Comparison of ENCODE assay signal across 8 cellular contexts in genomic region chr7:151168022-151168786, GRCh38. TPM values are rescaled to one million over a fixed set of nuclear protein-coding genes. Genes with fewer than 3 reads are reported as not detected.
DNase-seq lines count a peak whose midpoint lies in the region; ATAC-seq and TF ChIP-seq lines count a peak whose summit lies in the region.

No MANE protein-coding gene starts in this region.

- ATAC-seq in esophagus mucosa (peak; percentile 59), GM21717 (IDR thresholded peaks at IDR 0.05; ENCODE audit: unreplicated experiment) (no peak)

- H3K36me3 ChIP-seq in osteoblast (ENCODE audit: insufficient read depth, low read length) (no peaks in the 10 kb centered on the region), urinary bladder (ENCODE audit: insufficient read depth) (no peaks in the 10 kb centered on the region)

- H3K9me3 ChIP-seq in osteoblast (ENCODE audit: low read depth, low read length) = no peaks in the 10 kb centered on the region

- DNase-seq in SKM-1 (lab: John Stamatoyannopoulos, UW; ENCODE audit: unreplicated experiment) (peak; percentile 2), SKM-1 treated with dmso at 0.1 percent for 144 hours (lab: John Stamatoyannopoulos, UW; ENCODE audit: unreplicated experiment) (no peak), NCI-H1105 treated with DMSO at 0.1 percent for 48 hours (lab: John Stamatoyannopoulos, UW) (peak; percentile 7), osteoblast (ENCODE audit: insufficient read length, low spot score, missing footprints) (peak; percentile 94)
- DNase-seq in activated CD8-positive, alpha-beta memory T cell treated with anti-CD3 and anti-CD28 coated beads, Interleukin-2, amount 50 U/mL, for 4 hours = peak; percentile 62

- H3K4me1 ChIP-seq in osteoblast (ENCODE audit: insufficient read depth, low read length) (peaks cover 2% of the 10 kb centered on the region), urinary bladder (ENCODE audit: insufficient read depth) (no peaks in the 10 kb centered on the region)

- H3K79me2 ChIP-seq in osteoblast (ENCODE audit: insufficient read depth, low read length) = no peaks in the 10 kb centered on the region

- H3K4me3 ChIP-seq in osteoblast (ENCODE audit: insufficient read depth, low read length) = peak overlapping the region; percentile 16
- H3K4me3 ChIP-seq in urinary bladder (ENCODE audit: low read depth, low read length) = peak overlapping the region; percentile 53

- no peak overlapping the region for H2AFZ ChIP-seq in osteoblast (ENCODE audit: low read length)

- H3K27me3 ChIP-seq in osteoblast (ENCODE audit: insufficient read depth, low read length) = peaks cover 91% of the 10 kb centered on the region

- H3K27ac ChIP-seq in osteoblast (ENCODE audit: low read depth, low read length) = no peak overlapping the region
- no peak overlapping the region for H3K27ac ChIP-seq in urinary bladder (ENCODE audit: low read depth)

- no peak overlapping the region for H3K4me2 ChIP-seq in osteoblast (ENCODE audit: insufficient read depth, low read length)

- TF ChIP-seq CTCF in osteoblast (IDR thresholded peaks at IDR 0.05; ENCODE audit: extremely low read depth, low read depth, low read length) = peak; percentile 33

- 3% methylated on average over 51 of the region's 51 CpGs for WGBS in urinary bladder

- no peaks in the 10 kb centered on the region for H4K20me1 ChIP-seq in osteoblast (ENCODE audit: insufficient read depth, low read length)

RNA-seq across cellular contexts. Expression of gene GBX1, which starts 0.7 kb away (rescaled TPM):
- total RNA-seq in esophagus mucosa (not detected), osteoblast (not detected in 2 replicates), urinary bladder (not detected)
- not detected for polyA plus RNA-seq in urinary bladder

RNA-seq across cellular contexts. Expression of gene ASB10, which starts 18.8 kb away (rescaled TPM):
- total RNA-seq in esophagus mucosa (not detected), osteoblast (not detected in 2 replicates), urinary bladder (not detected)
- polyA plus RNA-seq in urinary bladder = not detected

RNA-seq across cellular contexts. Expression of gene H2BK1, which starts 42.1 kb away (rescaled TPM):
- total RNA-seq in esophagus mucosa (not detected), osteoblast (not detected in 2 replicates), urinary bladder (not detected)
- not detected for polyA plus RNA-seq in urinary bladder

RNA-seq across cellular contexts. Expression of gene ABCF2, which starts 58.8 kb away (rescaled TPM):
- total RNA-seq in esophagus mucosa = 25.7 TPM
- total RNA-seq in osteoblast = 55.1 and 65.9 TPM in 2 replicates
- total RNA-seq in urinary bladder = 14.1 TPM
- 29.6 TPM for polyA plus RNA-seq in urinary bladder
